8 cellular contexts compared by ENCODE assay signal in genomic region chr6:150491131-150491795, GRCh38.
DNase-seq lines count a peak whose midpoint lies in the region; ATAC-seq, FAIRE-seq and TF ChIP-seq lines count a peak whose summit lies in the region.
"Had no signal": no experiment of that assay in that cellular context is flagged by ENCODE, and none has a peak within 500 bp of the region (broad histone marks: within the 10 kb centered on the region; RNA-seq: fewer than 3 reads in every experiment).

No MANE protein-coding gene starts in this region.

- intact Hi-C loops in activated B cell treated with CpG ODN at 0.5 μM for 24 hours (cut with micrococcal nuclease) = loop anchor here (5.0 kb wide), 1 partner anchor 111 kb away; no protein-coding TSS in a partner anchor
- intact Hi-C loops in spleen (cut with DNase I; ENCODE audit: low total_unique reads) = no loop called here

- no peaks in the 10 kb centered on the region for H3K27me3 Mint-ChIP-seq in activated B cell treated with CpG ODN at 0.5 μM for 24 hours

- TF ChIP-seq CTCF in activated B cell treated with CpG ODN at 0.5 μM for 24 hours (IDR thresholded peaks at IDR 0.05) (no peak), spleen (IDR thresholded peaks at IDR 0.05 in 8 of 11, conservative IDR thresholded peaks at IDR 0.05 in 3 of 11) (no peak)

- no peaks in the 10 kb centered on the region for H3K27me3 ChIP-seq in spleen (replicated peaks in 1 of 7)

- 49 to 59% (median 51%) methylated on average over 4 to 5 of the region's 5 CpGs for WGBS in spleen, 5 donors

- CTCF ChIA-PET in activated B cell treated with CpG ODN at 0.5 μM for 24 hours (lab: Charles Lee) = no interaction called here

- FAIRE-seq in GM19239 (lab: Jason Lieb, UNC) = peak; percentile 98

- TF ChIP-seq POLR2A in spleen (IDR thresholded peaks at IDR 0.05) = no peak

- peaks cover 7% of the 10 kb centered on the region for H3K9me3 Mint-ChIP-seq in activated B cell treated with CpG ODN at 0.5 μM for 24 hours

- no peaks in the 10 kb centered on the region for H3K36me3 Mint-ChIP-seq in activated B cell treated with CpG ODN at 0.5 μM for 24 hours (ENCODE audit: low read depth)

- peak; percentile 38 for DNase-seq in GM19239 (ENCODE audit: insufficient read length, low spot score)
- DNase-seq in activated B cell treated with CpG ODN at 0.5 μM for 24 hours = no peak
- peak; percentile 47 for DNase-seq in non-pigmented ciliary epithelial cell (ENCODE audit: low read depth)
- no peak for DNase-seq in spleen
- DNase-seq in NCI-H1930 (lab: John Stamatoyannopoulos, UW) = no peak
- DNase-seq in DMS79 (lab: John Stamatoyannopoulos, UW) = no peak

- H3K9me3 ChIP-seq in spleen = peaks cover 0 to 6% (median 0%) of the 10 kb centered on the region in 8 donors

- H3K4me1 ChIP-seq in spleen = peaks cover 0 to 6% (median 0%) of the 10 kb centered on the region in 6 donors

- H3K4me3 ChIP-seq in spleen = no peak overlapping the region

- no peak overlapping the region for H3K27ac ChIP-seq in spleen

- peak overlapping the region; percentile 70 for H3K27ac Mint-ChIP-seq in activated B cell treated with CpG ODN at 0.5 μM for 24 hours

- peaks cover 16% of the 10 kb centered on the region for H3K4me1 Mint-ChIP-seq in activated B cell treated with CpG ODN at 0.5 μM for 24 hours

- ATAC-seq in HG02885 (IDR thresholded peaks at IDR 0.05; ENCODE audit: poor library complexity, unreplicated experiment) (peak; percentile 64), activated B cell treated with CpG ODN at 0.5 μM for 24 hours (ENCODE audit: low read depth) (peak; percentile 77)
- ATAC-seq: Panc1 had no signal

- H3K36me3 ChIP-seq in spleen = no peaks in the 10 kb centered on the region

- H3K4me3 Mint-ChIP-seq in activated B cell treated with CpG ODN at 0.5 μM for 24 hours = no peak overlapping the region

- POLR2A ChIA-PET in activated B cell treated with CpG ODN at 0.5 μM for 24 hours (lab: Charles Lee) = interaction anchor here (0.5 to 0.8 kb wide), 4 partner anchors 107 to 742 kb away, joined by 3 to 4 read pairs (median 3); no protein-coding TSS in a partner anchor

Comparison
In these comparisons a context has a peak if more than half of its experiments do, and no peak if none do; other contexts are left out.
1. DNase-seq: peak in GM19239 (single experiment) and non-pigmented ciliary epithelial cell (single experiment); none in activated B cell treated with CpG ODN at 0.5 μM for 24 hours (single experiment), spleen (single experiment), NCI-H1930 (0 of 2) and DMS79 (single experiment).